In the genomic region with DNA sequence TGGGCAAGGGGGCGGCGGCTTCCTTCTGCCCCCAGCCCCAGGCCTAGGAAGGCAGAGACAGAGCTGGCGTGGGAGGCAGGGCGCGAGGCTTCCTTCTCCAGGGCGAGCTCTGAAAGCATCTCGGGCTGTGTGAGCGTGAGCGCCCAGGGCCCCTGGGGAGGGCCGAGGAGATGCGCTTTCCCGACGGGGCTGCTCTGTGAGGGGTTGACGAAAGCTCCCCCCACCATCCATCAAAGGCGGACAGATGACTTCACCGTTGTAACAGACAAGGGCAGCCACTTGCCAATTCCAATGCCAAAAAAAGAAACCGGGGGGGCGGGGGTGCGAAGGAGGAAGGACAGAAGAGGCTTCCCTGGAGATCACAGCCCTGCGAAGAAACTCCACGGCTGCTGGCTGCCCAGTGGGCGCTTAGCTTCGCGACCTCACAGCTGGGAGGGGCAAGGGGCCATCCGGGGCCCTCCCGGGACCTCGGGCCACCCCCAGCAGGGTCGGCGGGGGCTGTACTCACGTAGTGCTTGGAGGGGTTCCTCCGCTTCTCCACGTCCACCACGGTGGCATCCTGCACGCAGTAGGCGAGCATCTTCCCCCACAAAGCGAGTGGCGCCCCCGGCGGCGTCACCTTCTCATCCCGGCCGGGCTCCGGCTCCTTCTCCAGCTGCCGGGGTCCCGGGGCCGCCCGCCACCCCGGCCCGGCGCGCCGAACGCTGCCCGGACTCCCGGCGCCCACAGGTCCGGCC, we compare ENCODE assay signal across 9 cellular contexts. TPM values are rescaled to one million over a fixed set of nuclear protein-coding genes. Genes with fewer than 3 reads are reported as not detected.
DNase-seq lines count a peak whose midpoint lies in the region; ATAC-seq and TF ChIP-seq lines count a peak whose summit lies in the region.
"Had no signal": no experiment of that assay in that cellular context is flagged by ENCODE, and none has a peak within 500 bp of the region (broad histone marks: within the 10 kb centered on the region; RNA-seq: fewer than 3 reads in every experiment).

No MANE protein-coding gene starts in this region.

- TF ChIP-seq CTCF in Peyer's patch (IDR thresholded peaks at IDR 0.05) (no peak), left lung (IDR thresholded peaks at IDR 0.05) (peak in 1 of 2 donors; percentile 7)

- intact Hi-C loops in left lung (cut with DNase I): no loop called here

- H3K36me3 Mint-ChIP-seq in central memory CD8-positive, alpha-beta T cell (ENCODE audit: insufficient read depth): no peaks in the 10 kb centered on the region
- no peaks in the 10 kb centered on the region for H3K36me3 Mint-ChIP-seq in stimulated activated naive B cell treated with anti-CD40 and anti-IgM and Interleukin-4, amounts not matched to agents 10 μg/mL and 1 μg/mL and 100 μg/mL, for 72 hours

- peaks cover 65% of the 10 kb centered on the region for H3K27me3 Mint-ChIP-seq in central memory CD8-positive, alpha-beta T cell
- H3K27me3 Mint-ChIP-seq in stimulated activated naive B cell treated with anti-CD40 and anti-IgM and Interleukin-4, amounts not matched to agents 10 μg/mL and 1 μg/mL and 100 μg/mL, for 72 hours: peaks cover 44 to 55% of the 10 kb centered on the region in 2 donors

- H3K4me3 ChIP-seq in Peyer's patch (peak overlapping the region; percentile 50 to 74 (median 54)), left lung (peak overlapping the region; percentile 58 to 69)

- DNase-seq in ELR (ENCODE audit: low read depth): peak; percentile 58
- peak in 1 of 3 donors; percentile 69 for DNase-seq in Peyer's patch
- no peak for DNase-seq in central memory CD8-positive, alpha-beta T cell (ENCODE audit: low spot score in 2 of 2)
- DNase-seq in left lung: no peak
- DNase-seq in stimulated activated naive B cell treated with anti-CD40 and anti-IgM and Interleukin-4, amounts not matched to agents 10 μg/mL and 1 μg/mL and 100 μg/mL, for 72 hours: no peak
- DNase-seq in DMS153 treated with DMSO at 0.1 percent for 48 hours (lab: John Stamatoyannopoulos, UW; ENCODE audit: unreplicated experiment): no peak
- no peak for DNase-seq in OCI-M1 (lab: John Stamatoyannopoulos, UW)

- H3K9me3 ChIP-seq in Peyer's patch: no peaks in the 10 kb centered on the region
- H3K9me3 ChIP-seq in left lung: no peaks in the 10 kb centered on the region

- H3K27ac Mint-ChIP-seq in central memory CD8-positive, alpha-beta T cell (ENCODE audit: low read depth): no peak overlapping the region
- H3K27ac Mint-ChIP-seq in stimulated activated naive B cell treated with anti-CD40 and anti-IgM and Interleukin-4, amounts not matched to agents 10 μg/mL and 1 μg/mL and 100 μg/mL, for 72 hours: no peak overlapping the region

- H3K4me1 Mint-ChIP-seq in central memory CD8-positive, alpha-beta T cell: peaks cover 10% of the 10 kb centered on the region
- H3K4me1 Mint-ChIP-seq in stimulated activated naive B cell treated with anti-CD40 and anti-IgM and Interleukin-4, amounts not matched to agents 10 μg/mL and 1 μg/mL and 100 μg/mL, for 72 hours: peaks cover 11 to 17% of the 10 kb centered on the region in 2 donors

- H3K4me1 ChIP-seq in Peyer's patch (peaks cover 0 to 57% (median 11%) of the 10 kb centered on the region in 4 donors), left lung (peaks cover 43 to 63% of the 10 kb centered on the region in 2 donors)

- peak; percentile 40 for ATAC-seq in central memory CD8-positive, alpha-beta T cell (replicated peaks; ENCODE audit: extremely low read depth, poor library complexity, severe bottlenecking)
- ATAC-seq in left lung: peak; percentile 33
- peak; percentile 48 to 61 for ATAC-seq in stimulated activated naive B cell treated with anti-CD40 and anti-IgM and Interleukin-4, amounts not matched to agents 10 μg/mL and 1 μg/mL and 100 μg/mL, for 72 hours (replicated peaks)
- no peak for ATAC-seq in GM21367 (IDR thresholded peaks at IDR 0.05; ENCODE audit: unreplicated experiment)

- H3K36me3 ChIP-seq in Peyer's patch (no peaks in the 10 kb centered on the region), left lung (no peaks in the 10 kb centered on the region)

- H3K27me3 ChIP-seq in Peyer's patch: no peaks in the 10 kb centered on the region
- H3K27me3 ChIP-seq in left lung: peaks cover 0 to 34% of the 10 kb centered on the region in 2 donors

- peak overlapping the region; percentile 50 to 77 (median 74) for H3K27ac ChIP-seq in Peyer's patch
- H3K27ac ChIP-seq in left lung: peak overlapping the region; percentile 58 to 66
- H3K27ac ChIP-seq: KMS-11 had no signal

- no peaks in the 10 kb centered on the region for H3K9me3 Mint-ChIP-seq in central memory CD8-positive, alpha-beta T cell
- H3K9me3 Mint-ChIP-seq in stimulated activated naive B cell treated with anti-CD40 and anti-IgM and Interleukin-4, amounts not matched to agents 10 μg/mL and 1 μg/mL and 100 μg/mL, for 72 hours: no peaks in the 10 kb centered on the region

- peak overlapping the region; percentile 79 for H3K4me3 Mint-ChIP-seq in central memory CD8-positive, alpha-beta T cell
- peak overlapping the region; percentile 83 to 85 for H3K4me3 Mint-ChIP-seq in stimulated activated naive B cell treated with anti-CD40 and anti-IgM and Interleukin-4, amounts not matched to agents 10 μg/mL and 1 μg/mL and 100 μg/mL, for 72 hours

- peak in 1 of 2 donors; percentile 16 for TF ChIP-seq POLR2A in Peyer's patch (IDR thresholded peaks at IDR 0.05)

RNA-seq across cellular contexts. Expression of gene SH3PXD2A, which starts 0.5 kb away (rescaled TPM):
- total RNA-seq in Peyer's patch (10 to 100 TPM; 12.1 to 68.5 (median 21.7) TPM), left lung (10 to 100 TPM; 44.8 to 90.7 TPM)
